In genomic region chr16:54055191-54055590, GRCh38 we compare ENCODE assay signal across 21 cellular contexts.
"Had no signal": no experiment of that assay in that cellular context is flagged by ENCODE, and none has a peak within 500 bp of the region (broad histone marks: within the 10 kb centered on the region; RNA-seq: fewer than 3 reads in every experiment).

No MANE protein-coding gene starts in this region.

- ATAC-seq: left lobe of liver; naive thymus-derived CD4-positive, alpha-beta T cell; psoas muscle; right cardiac atrium; stimulated activated naive B cell treated with anti-CD40 and anti-IgM and Interleukin-4, amounts not matched to agents 10 μg/mL and 1 μg/mL and 100 μg/mL, for 72 hours had no signal

- H3K4me1 ChIP-seq: colonic mucosa, esophagus squamous epithelium, psoas muscle, spleen, tibial nerve, upper lobe of left lung, uterus had no signal

- H3K9me3 ChIP-seq: colonic mucosa, esophagus squamous epithelium, psoas muscle, spleen, thoracic aorta, tibial nerve, upper lobe of left lung, uterus had no signal

- H3K27ac ChIP-seq: colonic mucosa, esophagus squamous epithelium, ovary, psoas muscle, spleen, thoracic aorta, tibial nerve, upper lobe of left lung, uterus had no signal

- DNase-seq: colonic mucosa; effector memory CD4-positive, alpha-beta T cell; esophagus squamous epithelium; head of caudate nucleus; mesenchymal stem cell; midbrain; naive thymus-derived CD4-positive, alpha-beta T cell; occipital lobe; ovary; posterior cingulate gyrus; psoas muscle; right cardiac atrium; spleen; stimulated activated naive B cell treated with anti-CD40 and anti-IgM and Interleukin-4, amounts not matched to agents 10 μg/mL and 1 μg/mL and 100 μg/mL, for 72 hours; upper lobe of left lung; uterus had no signal

- H3K36me3 ChIP-seq: colonic mucosa, esophagus squamous epithelium, ovary, thoracic aorta, upper lobe of left lung, uterus had no signal

- H3K27me3 ChIP-seq: colonic mucosa, esophagus squamous epithelium, ovary, spleen, tibial nerve, upper lobe of left lung, uterus had no signal

- H3K4me3 ChIP-seq: colonic mucosa, esophagus squamous epithelium, lung, ovary, psoas muscle, skin epidermis, spleen, thoracic aorta, tibial nerve, upper lobe of left lung, uterus had no signal
